15 cellular contexts compared by ENCODE assay signal in genomic region chr13:111282425-111282824, GRCh38. TPM values are rescaled to one million over a fixed set of nuclear protein-coding genes. Genes with fewer than 3 reads are reported as not detected.
DNase-seq lines count a peak whose midpoint lies in the region; ATAC-seq and TF ChIP-seq lines count a peak whose summit lies in the region.
"Had no signal": no experiment of that assay in that cellular context is flagged by ENCODE, and none has a peak within 500 bp of the region (broad histone marks: within the 10 kb centered on the region; RNA-seq: fewer than 3 reads in every experiment).

No MANE protein-coding gene starts in this region.

- peak; percentile 84 for DNase-seq in NCI-H69 (lab: John Stamatoyannopoulos, UW)
- no peak for DNase-seq in esophagus squamous epithelium (lab: John Stamatoyannopoulos, UW)
- DNase-seq in NCI-H2107 (lab: John Stamatoyannopoulos, UW), result no peak
- DNase-seq: activated CD4-positive, alpha-beta T cell treated with anti-CD3 and anti-CD28 coated beads, Interleukin-2, amount 50 U/mL, for 4 hours; activated effector memory CD4-positive, alpha-beta T cell treated with Interleukin-2 at 50 U/mL for 16 hours; naive B cell; NCI-H446 treated with DMSO at 0.1 percent for 48 hours; PC-9; T-helper 17 cell had no signal

- H2AFZ ChIP-seq in ACC112 (ENCODE audit: low read length, unreplicated experiment) (no peak overlapping the region), parathyroid adenoma (no peak overlapping the region)
- H2AFZ ChIP-seq: PC-9 had no signal

- no peak overlapping the region for H3K9ac ChIP-seq in parathyroid adenoma

- no peaks in the 10 kb centered on the region for H3K79me2 ChIP-seq in ACC112 (ENCODE audit: control insufficient read depth, insufficient read depth, low read length, unreplicated experiment)
- no peaks in the 10 kb centered on the region for H3K79me2 ChIP-seq in parathyroid adenoma

- H3K27ac ChIP-seq in ACC112 (ENCODE audit: low read depth, low read length), result peak overlapping the region; percentile 91; the same call in 1 of the 2 replicates
- peak overlapping the region; percentile 59 to 87 (median 76) for H3K27ac ChIP-seq in esophagus squamous epithelium
- H3K27ac ChIP-seq in parathyroid adenoma, result peak overlapping the region; percentile 12
- H3K27ac ChIP-seq: PC-9 had no signal

- intact Hi-C loops in esophagus squamous epithelium (cut with DNase I), result no loop called here

- H3K9me3 ChIP-seq in esophagus squamous epithelium, result no peaks in the 10 kb centered on the region
- no peaks in the 10 kb centered on the region for H3K9me3 ChIP-seq in parathyroid adenoma (ENCODE audit: control insufficient read depth, low read length)

- TF ChIP-seq CTCF in esophagus squamous epithelium (IDR thresholded peaks at IDR 0.05) (no peak), parathyroid adenoma (IDR thresholded peaks at IDR 0.05) (no peak)

- H3K27me3 ChIP-seq in ACC112 (ENCODE audit: insufficient read depth, low read length) (no peaks in the 10 kb centered on the region), esophagus squamous epithelium (no peaks in the 10 kb centered on the region), parathyroid adenoma (ENCODE audit: control insufficient read depth, insufficient read depth, low read length) (no peaks in the 10 kb centered on the region)

- ATAC-seq in HG03378 (IDR thresholded peaks at IDR 0.05; ENCODE audit: unreplicated experiment) (no peak), GM19023 (IDR thresholded peaks at IDR 0.05; ENCODE audit: unreplicated experiment) (no peak), GM18511 (IDR thresholded peaks at IDR 0.05; ENCODE audit: unreplicated experiment) (no peak)
- ATAC-seq: T-helper 17 cell had no signal

- WGBS in esophagus squamous epithelium, 2 donors, result 38 to 39% methylated on average over 5 of the region's 5 CpGs

- no peak for TF ChIP-seq POLR2A in esophagus squamous epithelium (IDR thresholded peaks at IDR 0.05)

- H3K4me1 ChIP-seq in ACC112 (ENCODE audit: control insufficient read depth, insufficient read depth, low read length, unreplicated experiment) (peaks cover 24% of the 10 kb centered on the region), esophagus squamous epithelium (peaks cover 13 to 46% (median 19%) of the 10 kb centered on the region in 3 donors), parathyroid adenoma (no peaks in the 10 kb centered on the region)

- H3K4me3 ChIP-seq in ACC112 (ENCODE audit: low read depth, low read length) (no peak overlapping the region), esophagus squamous epithelium (no peak overlapping the region), parathyroid adenoma (ENCODE audit: low read depth, low read length) (no peak overlapping the region)
- H3K4me3 ChIP-seq: PC-9 had no signal

- H3K36me3 ChIP-seq in ACC112 (ENCODE audit: insufficient read depth, low read length) (peaks cover 9% of the 10 kb centered on the region; the same call in 1 of the 2 replicates), esophagus squamous epithelium (peaks cover 21 to 79% (median 26%) of the 10 kb centered on the region in 3 donors), parathyroid adenoma (ENCODE audit: control insufficient read depth, insufficient read depth, low read length) (no peaks in the 10 kb centered on the region)

- H3K4me2 ChIP-seq in parathyroid adenoma (ENCODE audit: low read length), result no peak overlapping the region
- H3K4me2 ChIP-seq: PC-9 had no signal

RNA-seq across cellular contexts. Expression of gene TEX29, which starts 38.0 kb away (rescaled TPM):
- not detected for total RNA-seq in esophagus squamous epithelium
- total RNA-seq: fibroblast of villous mesenchyme, PC-9, T-helper 17 cell had no signal

Comparison
In these comparisons a context has a peak if more than half of its experiments do, and no peak if none do; other contexts are left out.
1. H3K27ac ChIP-seq: peak in every context shown above with its lines; median percentile 91 in ACC112; 76 in esophagus squamous epithelium; 12 in parathyroid adenoma.